1 cellular context compared by ENCODE assay signal in genomic region chr9:6197330-6197729, GRCh38.
TF ChIP-seq lines count a peak whose summit lies in the region.

No MANE protein-coding gene starts in this region.

TF ChIP-seq in WTC11, 78 proteins besides CTCF, POLR2A, EP300 and RAD21 (continued from another document):
- TF ChIP-seq, protein P1, sequence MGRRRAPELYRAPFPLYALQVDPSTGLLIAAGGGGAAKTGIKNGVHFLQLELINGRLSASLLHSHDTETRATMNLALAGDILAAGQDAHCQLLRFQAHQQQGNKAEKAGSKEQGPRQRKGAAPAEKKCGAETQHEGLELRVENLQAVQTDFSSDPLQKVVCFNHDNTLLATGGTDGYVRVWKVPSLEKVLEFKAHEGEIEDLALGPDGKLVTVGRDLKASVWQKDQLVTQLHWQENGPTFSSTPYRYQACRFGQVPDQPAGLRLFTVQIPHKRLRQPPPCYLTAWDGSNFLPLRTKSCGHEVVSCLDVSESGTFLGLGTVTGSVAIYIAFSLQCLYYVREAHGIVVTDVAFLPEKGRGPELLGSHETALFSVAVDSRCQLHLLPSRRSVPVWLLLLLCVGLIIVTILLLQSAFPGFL (CRISPR knock-in tag; IDR thresholded peaks at IDR 0.05; ENCODE audit: borderline replicate concordance), result no peak
- no peak for TF ChIP-seq ZNF121 (CRISPR knock-in tag; IDR thresholded peaks at IDR 0.05)
- TF ChIP-seq CREB1 (CRISPR knock-in tag; IDR thresholded peaks at IDR 0.05), result no peak
- no peak for TF ChIP-seq ZNF423 (CRISPR knock-in tag; IDR thresholded peaks at IDR 0.05)
- no peak for TF ChIP-seq USF2 (CRISPR knock-in tag; IDR thresholded peaks at IDR 0.05)
- TF ChIP-seq PRDM15 (CRISPR knock-in tag; IDR thresholded peaks at IDR 0.05), result no peak
- TF ChIP-seq, protein P2, sequence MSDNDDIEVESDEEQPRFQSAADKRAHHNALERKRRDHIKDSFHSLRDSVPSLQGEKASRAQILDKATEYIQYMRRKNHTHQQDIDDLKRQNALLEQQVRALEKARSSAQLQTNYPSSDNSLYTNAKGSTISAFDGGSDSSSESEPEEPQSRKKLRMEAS (CRISPR knock-in tag; IDR thresholded peaks at IDR 0.05), result no peak
- TF ChIP-seq AR (CRISPR knock-in tag; IDR thresholded peaks at IDR 0.05), result no peak
